ENCODE assay signal across 29 cellular contexts in genomic region chr4:175929441-175929840, GRCh38.
"Had no signal": no experiment of that assay in that cellular context is flagged by ENCODE, and none has a peak within 500 bp of the region (broad histone marks: within the 10 kb centered on the region; RNA-seq: fewer than 3 reads in every experiment).

No MANE protein-coding gene starts in this region.

- H3K4me1 Mint-ChIP-seq: activated CD4-positive, alpha-beta T cell treated with anti-CD3 and anti-CD28 coated beads, Interleukin-2, amount 10 ng/mL, durations not matched to agents 24 days and 14 days; activated naive CD8-positive, alpha-beta T cell treated with anti-CD3 and anti-CD28 coated beads for 36 hours; activated T-helper 17 cell treated with anti-CD3 and anti-CD28 coated beads, Interleukin-2, amount 50 U/mL, for 72 hours; central memory CD8-positive, alpha-beta T cell had no signal

- H3K27ac ChIP-seq: brain microvascular endothelial cell, cardiac muscle cell, VCaP had no signal

- H3K9me3 Mint-ChIP-seq: activated CD4-positive, alpha-beta T cell treated with anti-CD3 and anti-CD28 coated beads, Interleukin-2, amount 10 ng/mL, durations not matched to agents 24 days and 14 days; activated CD8-positive, alpha-beta T cell treated with anti-CD3 and anti-CD28 coated beads for 36 hours; activated naive CD8-positive, alpha-beta T cell treated with anti-CD3 and anti-CD28 coated beads for 36 hours; activated T-cell treated with anti-CD3 and anti-CD28 coated beads, Interleukin-2, amount 50 U/mL, for 72 hours; activated T-helper 17 cell treated with anti-CD3 and anti-CD28 coated beads, Interleukin-2, amount 50 U/mL, for 72 hours had no signal

- DNase-seq: activated CD4-positive, alpha-beta T cell treated with anti-CD3 and anti-CD28 coated beads, Interleukin-2, amount 10 ng/mL, durations not matched to agents 24 days and 14 days; activated CD4-positive, alpha-beta T cell treated with anti-CD3 and anti-CD28 coated beads, Interleukin-2, amount 50 U/mL, for 4 hours; activated CD8-positive, alpha-beta T cell treated with anti-CD3 and anti-CD28 coated beads for 36 hours; activated effector memory CD4-positive, alpha-beta T cell treated with anti-CD3 and anti-CD28 coated beads, Interleukin-2, amount 50 U/mL, for 16 hours; activated naive CD4-positive, alpha-beta T cell; activated naive CD4-positive, alpha-beta T cell treated with anti-CD3 and anti-CD28 coated beads, Interleukin-2, amount 50 U/mL, for 16 hours; activated naive CD8-positive, alpha-beta T cell treated with anti-CD3 and anti-CD28 coated beads for 36 hours; activated T-cell treated with anti-CD3 and anti-CD28 coated beads, Interleukin-2, amount 50 U/mL, for 1 hour; activated T-cell treated with anti-CD3 and anti-CD28 coated beads, Interleukin-2, amount 50 U/mL, for 72 hours; amniotic stem cell; aorta; brain microvascular endothelial cell; NCI-H1105; NCI-H1417 treated with DMSO at 0.1 percent for 48 hours; NCI-H187 treated with DMSO at 0.1 percent for 48 hours; NCI-H2081; NCI-H345; NCI-H524 treated with DMSO at 0.1 percent for 48 hours; NCI-H748 treated with DMSO at 0.1 percent for 48 hours; NK-92 treated with Interleukin-12 subunit alpha and Interleukin-12 subunit beta, amount 100 ng/mL, for 24 hours; Right ventricle myocardium superior; SW 1271; T-helper 1 cell; T-helper 2 cell; T-helper 9 cell had no signal

- H3K27ac Mint-ChIP-seq: activated CD4-positive, alpha-beta T cell treated with anti-CD3 and anti-CD28 coated beads, Interleukin-2, amount 10 ng/mL, durations not matched to agents 24 days and 14 days; activated CD8-positive, alpha-beta T cell treated with anti-CD3 and anti-CD28 coated beads for 36 hours; activated naive CD8-positive, alpha-beta T cell treated with anti-CD3 and anti-CD28 coated beads for 36 hours; activated T-cell treated with anti-CD3 and anti-CD28 coated beads, Interleukin-2, amount 50 U/mL, for 72 hours; activated T-helper 17 cell treated with anti-CD3 and anti-CD28 coated beads, Interleukin-2, amount 50 U/mL, for 72 hours had no signal

- H3K36me3 ChIP-seq: brain microvascular endothelial cell, cardiac muscle cell had no signal

- H3K27me3 Mint-ChIP-seq: activated CD4-positive, alpha-beta T cell treated with anti-CD3 and anti-CD28 coated beads, Interleukin-2, amount 10 ng/mL, durations not matched to agents 24 days and 14 days; activated naive CD8-positive, alpha-beta T cell treated with anti-CD3 and anti-CD28 coated beads for 36 hours; activated T-helper 17 cell treated with anti-CD3 and anti-CD28 coated beads, Interleukin-2, amount 50 U/mL, for 72 hours; central memory CD8-positive, alpha-beta T cell had no signal

- H3K4me3 Mint-ChIP-seq: activated CD4-positive, alpha-beta T cell treated with anti-CD3 and anti-CD28 coated beads, Interleukin-2, amount 10 ng/mL, durations not matched to agents 24 days and 14 days; activated CD8-positive, alpha-beta T cell treated with anti-CD3 and anti-CD28 coated beads for 36 hours; activated naive CD8-positive, alpha-beta T cell treated with anti-CD3 and anti-CD28 coated beads for 36 hours; activated T-cell treated with anti-CD3 and anti-CD28 coated beads, Interleukin-2, amount 50 U/mL, for 72 hours; activated T-helper 17 cell treated with anti-CD3 and anti-CD28 coated beads, Interleukin-2, amount 50 U/mL, for 72 hours; central memory CD8-positive, alpha-beta T cell had no signal

- H3K27me3 ChIP-seq: brain microvascular endothelial cell, cardiac muscle cell had no signal

- H3K4me3 ChIP-seq: cardiac muscle cell had no signal

- H3K36me3 Mint-ChIP-seq: activated naive CD8-positive, alpha-beta T cell treated with anti-CD3 and anti-CD28 coated beads for 36 hours had no signal

- ATAC-seq: activated CD8-positive, alpha-beta T cell treated with anti-CD3 and anti-CD28 coated beads for 36 hours; activated T-cell treated with anti-CD3 and anti-CD28 coated beads, Interleukin-2, amount 50 U/mL, for 72 hours; activated T-helper 17 cell treated with anti-CD3 and anti-CD28 coated beads, Interleukin-2, amount 50 U/mL, for 72 hours had no signal
